ENCODE assay signal across 2 cellular contexts in genomic region chr6:45553730-45554344, GRCh38.
TF ChIP-seq lines count a peak whose summit lies in the region.

No MANE protein-coding gene starts in this region.

TF ChIP-seq in HepG2, 621 proteins besides CTCF, POLR2A, EP300 and RAD21 (continued from another document and continues in another):
- TF ChIP-seq ZNF646 (CRISPR knock-in tag; IDR thresholded peaks at IDR 0.05): peak; percentile 68; the same call in 1 of the 2 replicates
- TF ChIP-seq ZNF20 (CRISPR knock-in tag; IDR thresholded peaks at IDR 0.05): no peak
- no peak for TF ChIP-seq CREB3 (CRISPR knock-in tag; IDR thresholded peaks at IDR 0.05)
- TF ChIP-seq ONECUT2 (CRISPR knock-in tag; IDR thresholded peaks at IDR 0.05): no peak
- no peak for TF ChIP-seq MIXL1 (CRISPR knock-in tag; IDR thresholded peaks at IDR 0.05)
- TF ChIP-seq ZNF687 (CRISPR knock-in tag; IDR thresholded peaks at IDR 0.05): no peak
- no peak for TF ChIP-seq IRX3 (CRISPR knock-in tag; IDR thresholded peaks at IDR 0.05; ENCODE audit: borderline replicate concordance, low read depth)
- TF ChIP-seq MNT (IDR thresholded peaks at IDR 0.05): peak; percentile 77
- TF ChIP-seq ZNF496 (CRISPR knock-in tag; IDR thresholded peaks at IDR 0.05; ENCODE audit: insufficient replicate concordance): no peak
- TF ChIP-seq RFXANK (CRISPR knock-in tag; IDR thresholded peaks at IDR 0.05): no peak

TF ChIP-seq in endothelial cell of umbilical vein, 7 proteins besides CTCF, POLR2A, EP300 and RAD21 (continued from another document):
- no peak for TF ChIP-seq JUN (IDR thresholded peaks at IDR 0.05; ENCODE audit: borderline replicate concordance, insufficient read depth, insufficient read length, low read depth)
